In genomic region chr4:76028242-76028859, GRCh38 we compare ENCODE assay signal across 8 cellular contexts. TPM values are rescaled to one million over a fixed set of nuclear protein-coding genes. Genes with fewer than 3 reads are reported as not detected.
DNase-seq lines count a peak whose midpoint lies in the region; ATAC-seq and TF ChIP-seq lines count a peak whose summit lies in the region.

No MANE protein-coding gene starts in this region.

- H3K36me3 ChIP-seq in heart right ventricle = no peaks in the 10 kb centered on the region

- H3K9me3 Mint-ChIP-seq in type B pancreatic cell = no peaks in the 10 kb centered on the region

- H3K4me1 Mint-ChIP-seq in type B pancreatic cell (ENCODE audit: unreplicated experiment) = peaks cover 3% of the 10 kb centered on the region

- no peaks in the 10 kb centered on the region for H3K9me3 ChIP-seq in heart right ventricle

- H3K27me3 Mint-ChIP-seq in type B pancreatic cell = peaks cover 21% of the 10 kb centered on the region

- no peak overlapping the region for H3K27ac Mint-ChIP-seq in type B pancreatic cell

- H3K4me1 ChIP-seq in heart right ventricle = peaks cover 0 to 30% (median 0%) of the 10 kb centered on the region in 9 donors

- 19 to 44% methylated on average over 8 of the region's 8 CpGs for WGBS in heart right ventricle, 2 donors

- peak overlapping the region in 8 of 10 donors; percentile 4 to 44 (median 29) for H3K4me3 ChIP-seq in heart right ventricle

- ATAC-seq in heart right ventricle (peak in 3 of 8 donors; percentile 19 to 48 (median 47)), left cardiac atrium (no peak), HG02852 (IDR thresholded peaks at IDR 0.05; ENCODE audit: unreplicated experiment) (no peak)

- DNase-seq in heart right ventricle (no peak), left cardiac atrium (no peak), iris pigment epithelial cell (ENCODE audit: low read depth) (peak; percentile 16), type B pancreatic cell (ENCODE audit: extremely low spot score, unreplicated experiment) (no peak), activated gamma-delta T cell treated with Interleukin-2 at 50 U/mL for 16 hours (no peak), putamen (ENCODE audit: low spot score) (no peak)

- H3K27me3 ChIP-seq in heart right ventricle = no peaks in the 10 kb centered on the region

- H3K27ac ChIP-seq in heart right ventricle (peak overlapping the region in 4 of 10 donors; percentile 14 to 62 (median 22)), VCaP (peak overlapping the region; percentile 71)

- peak overlapping the region; percentile 7 for H3K4me3 Mint-ChIP-seq in type B pancreatic cell

- no peaks in the 10 kb centered on the region for H3K36me3 Mint-ChIP-seq in type B pancreatic cell

- intact Hi-C loops in heart right ventricle (cut with DNase I) (loop anchor here in 1 of 10 donors (5.0 kb wide), 1 partner anchor 436 kb away; no protein-coding TSS in a partner anchor), left cardiac atrium (cut with DNase I) (no loop called here)

- TF ChIP-seq CTCF in heart right ventricle (IDR thresholded peaks at IDR 0.05) = no peak
- no peak for TF ChIP-seq CTCF in VCaP (conservative IDR thresholded peaks at IDR 0.05)
- no peak for TF ChIP-seq CTCF in type B pancreatic cell (conservative IDR thresholded peaks at IDR 0.05)

RNA-seq across cellular contexts. Expression of gene CXCL10, which starts 5.1 kb away (rescaled TPM):
- total RNA-seq in heart right ventricle = 100 to 1,000 TPM in 1 of 10 donors, 1 to 10 TPM in 3, under 1 TPM in 4, not detected in 2; 0.40 to 191 (median 1.0) TPM
- under 1 TPM; 0.14 to 0.22 TPM for polyA plus RNA-seq in heart right ventricle
- under 1 TPM; 0.27 to 0.76 TPM for total RNA-seq in left cardiac atrium
- total RNA-seq in type B pancreatic cell (ENCODE audit: low replicate concordance) = 0.31 and 0.60 TPM in 2 replicates

RNA-seq across cellular contexts. Expression of gene CXCL11, which starts 7.5 kb away (rescaled TPM):
- total RNA-seq in heart right ventricle (10 to 100 TPM in 1 of 10 donors, under 1 TPM in 4, not detected in 5; 0.23 to 61.0 (median 0.40) TPM), left cardiac atrium (under 1 TPM in 1 of 2 donors, not detected in 1; 0.16 TPM), type B pancreatic cell (ENCODE audit: low replicate concordance) (not detected in 2 replicates)
- polyA plus RNA-seq in heart right ventricle = under 1 TPM in 1 of 2 donors, not detected in 1; 0.07 TPM

RNA-seq across cellular contexts. Expression of gene CXCL9, which starts 21.0 kb away (rescaled TPM):
- total RNA-seq in heart right ventricle (100 to 1,000 TPM in 1 of 10 donors, 1 to 10 TPM in 2, under 1 TPM in 7; 0.10 to 396 (median 0.60) TPM), left cardiac atrium (under 1 TPM; 0.38 to 0.50 TPM), type B pancreatic cell (ENCODE audit: low replicate concordance) (not detected in 2 replicates)
- polyA plus RNA-seq in heart right ventricle = under 1 TPM; 0.37 to 0.48 TPM

RNA-seq across cellular contexts. Expression of gene SDAD1, which starts 37.6 kb away (rescaled TPM):
- total RNA-seq in heart right ventricle (10 to 100 TPM; 18.1 to 27.2 (median 24.3) TPM), left cardiac atrium (10 to 100 TPM; 21.0 to 31.6 TPM), type B pancreatic cell (ENCODE audit: low replicate concordance) (39.2 and 44.8 TPM in 2 replicates)
- polyA plus RNA-seq in heart right ventricle = 10 to 100 TPM in 1 of 2 donors, 1 to 10 TPM in 1; 7.4 to 11.9 TPM

RNA-seq across cellular contexts. Expression of gene ART3, which starts 46.2 kb away (rescaled TPM):
- 100 to 1,000 TPM in 3 of 10 donors, 10 to 100 TPM in 7; 38.4 to 250 (median 65.4) TPM for total RNA-seq in heart right ventricle
- polyA plus RNA-seq in heart right ventricle = 100 to 1,000 TPM in 1 of 2 donors, 10 to 100 TPM in 1; 67.3 to 108 TPM
- 10 to 100 TPM; 23.4 to 41.2 TPM for total RNA-seq in left cardiac atrium
- not detected in 2 replicates for total RNA-seq in type B pancreatic cell (ENCODE audit: low replicate concordance)
